ENCODE assay signal across 1 cellular context in genomic region chr20:54173653-54174451, GRCh38.
TF ChIP-seq lines count a peak whose summit lies in the region.

Gene CYP24A1 (minus strand): TSS chr20:54173986. CDS start chr20:54173579, 407 bp downstream.

TF ChIP-seq in HEK293, 187 proteins besides CTCF, POLR2A, EP300 and RAD21 (continued from another document):
- TF ChIP-seq ZNF398 (tag by site-specific recombination; IDR thresholded peaks at IDR 0.05) (peak; percentile 43; the same call in 1 of the 2 replicates), HIC1 (tag by site-specific recombination; IDR thresholded peaks at IDR 0.05) (peak; percentile 36; the same call in 1 of the 2 replicates), ZNF341 (tag by site-specific recombination; IDR thresholded peaks at IDR 0.05; ENCODE audit: low read depth) (peak; percentile 94), ZNF776 (tag by site-specific recombination; IDR thresholded peaks at IDR 0.05; ENCODE audit: borderline replicate concordance) (no peak), ZNF138 (tag by site-specific recombination; IDR thresholded peaks at IDR 0.05; ENCODE audit: borderline replicate concordance) (no peak), ZNF48 (tag by site-specific recombination; IDR thresholded peaks at IDR 0.05) (no peak), ZNF221 (tag by site-specific recombination; IDR thresholded peaks at IDR 0.05; ENCODE audit: borderline replicate concordance) (no peak), ZIC2 (tag by site-specific recombination; IDR thresholded peaks at IDR 0.05) (peak; percentile 64), ZBTB10 (tag by site-specific recombination; IDR thresholded peaks at IDR 0.05) (0 out of 2 replicates have a peak, but pooled peaks have one; percentile 10), ZNF692 (tag by site-specific recombination; IDR thresholded peaks at IDR 0.05) (peak; percentile 17; the same call in 1 of the 2 replicates), ZBTB49 (tag by site-specific recombination; IDR thresholded peaks at IDR 0.05; ENCODE audit: low read depth) (no peak), ZNF623 (tag by site-specific recombination; IDR thresholded peaks at IDR 0.05) (no peak), ZFHX2 (tag by site-specific recombination; conservative IDR thresholded peaks at IDR 0.05) (peak; percentile 71), ZBTB26 (tag by site-specific recombination; optimal IDR thresholded peaks at IDR 0.05) (peak; percentile 21), SP3 (tag by site-specific recombination; IDR thresholded peaks at IDR 0.05) (peak; percentile 16; the same call in 1 of the 2 replicates), ZSCAN23 (tag by site-specific recombination; IDR thresholded peaks at IDR 0.05) (no peak), ZBTB11 (tag by site-specific recombination; conservative IDR thresholded peaks at IDR 0.05; ENCODE audit: low read depth) (no peak), SP2 (tag by site-specific recombination; IDR thresholded peaks at IDR 0.05) (peak; percentile 29), KLF17 (tag by site-specific recombination; IDR thresholded peaks at IDR 0.05) (0 out of 2 replicates have a peak, but pooled peaks have one; percentile 30), ZBTB20 (tag by site-specific recombination; IDR thresholded peaks at IDR 0.05) (peak; percentile 80), ZNF449 (tag by site-specific recombination; IDR thresholded peaks at IDR 0.05) (no peak), PRDM10 (tag by site-specific recombination; IDR thresholded peaks at IDR 0.05) (peak; percentile 90), PATZ1 (tag by site-specific recombination; IDR thresholded peaks at IDR 0.05) (peak; percentile 36; the same call in 1 of the 2 replicates)
